Comparison of ENCODE assay signal across 1 cellular context in the genomic region with DNA sequence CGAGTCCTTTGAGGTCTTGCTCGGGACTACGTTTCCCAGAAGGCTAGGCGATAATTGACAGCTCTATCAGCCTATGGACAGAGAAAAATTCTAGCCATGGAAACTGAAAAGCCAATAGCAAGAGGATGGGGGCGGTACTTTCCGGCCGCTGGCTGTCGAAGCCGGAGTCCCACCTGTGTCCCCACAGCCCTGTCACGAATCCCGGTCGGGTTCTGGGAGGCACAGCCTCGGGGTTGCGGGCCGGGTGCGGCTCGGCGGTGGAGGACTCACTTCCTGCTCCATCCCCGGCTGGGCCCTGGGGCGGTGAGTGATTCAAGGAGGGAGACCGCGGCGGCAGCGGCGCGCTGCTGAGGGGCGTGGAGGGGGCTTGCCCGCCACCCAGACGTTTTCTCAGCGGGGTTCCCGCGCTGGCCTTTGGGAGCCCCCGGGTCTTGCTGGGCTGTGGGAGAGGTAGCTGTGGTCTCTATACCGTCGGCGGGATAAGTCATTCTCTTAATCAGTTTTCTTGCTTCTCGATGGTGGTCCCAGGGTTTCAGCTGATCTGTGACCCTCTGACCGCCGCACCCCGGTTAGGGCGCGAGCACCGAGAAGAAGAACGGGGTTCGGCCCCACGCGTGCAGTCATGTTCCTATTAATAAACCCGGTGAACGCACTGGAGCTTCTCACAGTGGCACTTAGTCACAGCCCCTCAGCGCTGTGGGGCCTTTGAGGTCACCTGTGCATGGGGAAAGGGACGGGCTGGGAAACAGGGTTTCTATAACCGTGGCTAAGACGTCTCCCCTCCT.
TF ChIP-seq lines count a peak whose summit lies in the region.

A gene (plus strand): TSS at position 176 of the 785 bp plus-strand sequence. CDS start 2,377 bp downstream, outside the sequence.

TF ChIP-seq in HepG2, 621 proteins besides CTCF, POLR2A, EP300 and RAD21 (continued from another document and continues in another):
- TF ChIP-seq, protein P1, sequence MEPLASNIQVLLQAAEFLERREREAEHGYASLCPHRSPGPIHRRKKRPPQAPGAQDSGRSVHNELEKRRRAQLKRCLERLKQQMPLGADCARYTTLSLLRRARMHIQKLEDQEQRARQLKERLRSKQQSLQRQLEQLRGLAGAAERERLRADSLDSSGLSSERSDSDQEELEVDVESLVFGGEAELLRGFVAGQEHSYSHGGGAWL (CRISPR knock-in tag; IDR thresholded peaks at IDR 0.05) = 0 out of 2 replicates have a peak, but pooled peaks have one; percentile 14
- TF ChIP-seq CHCHD3 (CRISPR knock-in tag; IDR thresholded peaks at IDR 0.05) = 0 out of 2 replicates have a peak, but pooled peaks have one; percentile 82
- no peak for TF ChIP-seq ZNF20 (CRISPR knock-in tag; IDR thresholded peaks at IDR 0.05)
- TF ChIP-seq, protein P2, sequence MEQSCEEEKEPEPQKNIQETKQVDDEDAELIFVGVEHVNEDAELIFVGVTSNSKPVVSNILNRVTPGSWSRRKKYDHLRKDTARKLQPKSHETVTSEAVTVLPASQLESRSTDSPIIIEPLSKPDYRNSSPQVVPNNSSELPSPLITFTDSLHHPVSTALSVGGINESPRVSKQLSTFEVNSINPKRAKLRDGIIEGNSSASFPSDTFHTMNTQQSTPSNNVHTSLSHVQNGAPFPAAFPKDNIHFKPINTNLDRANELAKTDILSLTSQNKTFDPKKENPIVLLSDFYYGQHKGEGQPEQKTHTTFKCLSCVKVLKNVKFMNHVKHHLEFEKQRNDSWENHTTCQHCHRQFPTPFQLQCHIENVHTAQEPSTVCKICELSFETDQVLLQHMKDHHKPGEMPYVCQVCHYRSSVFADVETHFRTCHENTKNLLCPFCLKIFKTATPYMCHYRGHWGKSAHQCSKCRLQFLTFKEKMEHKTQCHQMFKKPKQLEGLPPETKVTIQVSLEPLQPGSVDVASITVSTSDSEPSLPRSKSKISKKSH (CRISPR knock-in tag; IDR thresholded peaks at IDR 0.05; ENCODE audit: borderline replicate concordance) = peak; percentile 42; the same call in 1 of the 2 replicates
- 0 out of 2 replicates have a peak, but pooled peaks have one; percentile 53 for TF ChIP-seq ZNF724P (CRISPR knock-in tag; IDR thresholded peaks at IDR 0.05; ENCODE audit: borderline replicate concordance)
- TF ChIP-seq JUN (CRISPR knock-in tag; IDR thresholded peaks at IDR 0.05) = no peak
- no peak for TF ChIP-seq ARID2 (CRISPR knock-in tag; IDR thresholded peaks at IDR 0.05; ENCODE audit: borderline replicate concordance)
- TF ChIP-seq, protein P3, sequence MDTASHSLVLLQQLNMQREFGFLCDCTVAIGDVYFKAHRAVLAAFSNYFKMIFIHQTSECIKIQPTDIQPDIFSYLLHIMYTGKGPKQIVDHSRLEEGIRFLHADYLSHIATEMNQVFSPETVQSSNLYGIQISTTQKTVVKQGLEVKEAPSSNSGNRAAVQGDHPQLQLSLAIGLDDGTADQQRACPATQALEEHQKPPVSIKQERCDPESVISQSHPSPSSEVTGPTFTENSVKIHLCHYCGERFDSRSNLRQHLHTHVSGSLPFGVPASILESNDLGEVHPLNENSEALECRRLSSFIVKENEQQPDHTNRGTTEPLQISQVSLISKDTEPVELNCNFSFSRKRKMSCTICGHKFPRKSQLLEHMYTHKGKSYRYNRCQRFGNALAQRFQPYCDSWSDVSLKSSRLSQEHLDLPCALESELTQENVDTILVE (CRISPR knock-in tag; IDR thresholded peaks at IDR 0.05) = no peak
- TF ChIP-seq POLR2G (IDR thresholded peaks at IDR 0.05; ENCODE audit: low read depth, low read length) = peak; percentile 50
- TF ChIP-seq KAT8 (CRISPR knock-in tag; IDR thresholded peaks at IDR 0.05) = peak; percentile 28; the same call in 1 of the 2 replicates
- TF ChIP-seq ZNF557 (CRISPR knock-in tag; IDR thresholded peaks at IDR 0.05) = no peak
- TF ChIP-seq, protein P4, sequence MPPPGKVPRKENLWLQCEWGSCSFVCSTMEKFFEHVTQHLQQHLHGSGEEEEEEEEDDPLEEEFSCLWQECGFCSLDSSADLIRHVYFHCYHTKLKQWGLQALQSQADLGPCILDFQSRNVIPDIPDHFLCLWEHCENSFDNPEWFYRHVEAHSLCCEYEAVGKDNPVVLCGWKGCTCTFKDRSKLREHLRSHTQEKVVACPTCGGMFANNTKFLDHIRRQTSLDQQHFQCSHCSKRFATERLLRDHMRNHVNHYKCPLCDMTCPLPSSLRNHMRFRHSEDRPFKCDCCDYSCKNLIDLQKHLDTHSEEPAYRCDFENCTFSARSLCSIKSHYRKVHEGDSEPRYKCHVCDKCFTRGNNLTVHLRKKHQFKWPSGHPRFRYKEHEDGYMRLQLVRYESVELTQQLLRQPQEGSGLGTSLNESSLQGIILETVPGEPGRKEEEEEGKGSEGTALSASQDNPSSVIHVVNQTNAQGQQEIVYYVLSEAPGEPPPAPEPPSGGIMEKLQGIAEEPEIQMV (CRISPR knock-in tag; IDR thresholded peaks at IDR 0.05; ENCODE audit: low read depth) = 0 out of 2 replicates have a peak, but pooled peaks have one; percentile 37
- 0 out of 2 replicates have a peak, but pooled peaks have one; percentile 33 for TF ChIP-seq ZNF776 (CRISPR knock-in tag; IDR thresholded peaks at IDR 0.05)
- TF ChIP-seq TEAD3 (CRISPR knock-in tag; optimal IDR thresholded peaks at IDR 0.05; ENCODE audit: borderline replicate concordance) = peak; percentile 15
- TF ChIP-seq TGIF2 (CRISPR knock-in tag; IDR thresholded peaks at IDR 0.05) = no peak; the same call in 1 of the 2 replicates
- TF ChIP-seq, protein P5, sequence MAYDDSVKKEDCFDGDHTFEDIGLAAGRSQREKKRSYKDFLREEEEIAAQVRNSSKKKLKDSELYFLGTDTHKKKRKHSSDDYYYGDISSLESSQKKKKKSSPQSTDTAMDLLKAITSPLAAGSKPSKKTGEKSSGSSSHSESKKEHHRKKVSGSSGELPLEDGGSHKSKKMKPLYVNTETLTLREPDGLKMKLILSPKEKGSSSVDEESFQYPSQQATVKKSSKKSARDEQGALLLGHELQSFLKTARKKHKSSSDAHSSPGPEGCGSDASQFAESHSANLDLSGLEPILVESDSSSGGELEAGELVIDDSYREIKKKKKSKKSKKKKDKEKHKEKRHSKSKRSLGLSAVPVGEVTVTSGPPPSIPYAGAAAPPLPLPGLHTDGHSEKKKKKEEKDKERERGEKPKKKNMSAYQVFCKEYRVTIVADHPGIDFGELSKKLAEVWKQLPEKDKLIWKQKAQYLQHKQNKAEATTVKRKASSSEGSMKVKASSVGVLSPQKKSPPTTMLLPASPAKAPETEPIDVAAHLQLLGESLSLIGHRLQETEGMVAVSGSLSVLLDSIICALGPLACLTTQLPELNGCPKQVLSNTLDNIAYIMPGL (CRISPR knock-in tag; IDR thresholded peaks at IDR 0.05; ENCODE audit: borderline replicate concordance in 1 of 2, low read depth in 1 of 2) = peak in 1 of 2 experiments; percentile 35; a peak in 1 of 4 replicates
- no peak for TF ChIP-seq ZNF878 (CRISPR knock-in tag; IDR thresholded peaks at IDR 0.05)
- 0 out of 2 replicates have a peak, but pooled peaks have one; percentile 9 for TF ChIP-seq ELF3 (CRISPR knock-in tag; IDR thresholded peaks at IDR 0.05)
- peak; percentile 57; the same call in 2 of the 3 replicates for TF ChIP-seq MXI1 (IDR thresholded peaks at IDR 0.05; ENCODE audit: borderline replicate concordance, low read depth, low read length)
- peak; percentile 87 for TF ChIP-seq ZNF777 (CRISPR knock-in tag; IDR thresholded peaks at IDR 0.05)
- no peak for TF ChIP-seq ZNF567 (CRISPR knock-in tag; IDR thresholded peaks at IDR 0.05; ENCODE audit: borderline replicate concordance)
- no peak for TF ChIP-seq TBL1XR1 (IDR thresholded peaks at IDR 0.05; ENCODE audit: borderline replicate concordance, low read length, partially characterized antibody)
- TF ChIP-seq, protein P6, sequence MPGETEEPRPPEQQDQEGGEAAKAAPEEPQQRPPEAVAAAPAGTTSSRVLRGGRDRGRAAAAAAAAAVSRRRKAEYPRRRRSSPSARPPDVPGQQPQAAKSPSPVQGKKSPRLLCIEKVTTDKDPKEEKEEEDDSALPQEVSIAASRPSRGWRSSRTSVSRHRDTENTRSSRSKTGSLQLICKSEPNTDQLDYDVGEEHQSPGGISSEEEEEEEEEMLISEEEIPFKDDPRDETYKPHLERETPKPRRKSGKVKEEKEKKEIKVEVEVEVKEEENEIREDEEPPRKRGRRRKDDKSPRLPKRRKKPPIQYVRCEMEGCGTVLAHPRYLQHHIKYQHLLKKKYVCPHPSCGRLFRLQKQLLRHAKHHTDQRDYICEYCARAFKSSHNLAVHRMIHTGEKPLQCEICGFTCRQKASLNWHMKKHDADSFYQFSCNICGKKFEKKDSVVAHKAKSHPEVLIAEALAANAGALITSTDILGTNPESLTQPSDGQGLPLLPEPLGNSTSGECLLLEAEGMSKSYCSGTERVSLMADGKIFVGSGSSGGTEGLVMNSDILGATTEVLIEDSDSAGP (CRISPR knock-in tag; IDR thresholded peaks at IDR 0.05; ENCODE audit: borderline replicate concordance) = peak; percentile 69
- peak; percentile 49; the same call in 1 of the 2 replicates for TF ChIP-seq TBX2 (CRISPR knock-in tag; IDR thresholded peaks at IDR 0.05; ENCODE audit: borderline replicate concordance)
- TF ChIP-seq ZNF232 (CRISPR knock-in tag; IDR thresholded peaks at IDR 0.05; ENCODE audit: borderline replicate concordance) = no peak
- no peak for TF ChIP-seq SP4 (CRISPR knock-in tag; IDR thresholded peaks at IDR 0.05)
- TF ChIP-seq, protein P7, sequence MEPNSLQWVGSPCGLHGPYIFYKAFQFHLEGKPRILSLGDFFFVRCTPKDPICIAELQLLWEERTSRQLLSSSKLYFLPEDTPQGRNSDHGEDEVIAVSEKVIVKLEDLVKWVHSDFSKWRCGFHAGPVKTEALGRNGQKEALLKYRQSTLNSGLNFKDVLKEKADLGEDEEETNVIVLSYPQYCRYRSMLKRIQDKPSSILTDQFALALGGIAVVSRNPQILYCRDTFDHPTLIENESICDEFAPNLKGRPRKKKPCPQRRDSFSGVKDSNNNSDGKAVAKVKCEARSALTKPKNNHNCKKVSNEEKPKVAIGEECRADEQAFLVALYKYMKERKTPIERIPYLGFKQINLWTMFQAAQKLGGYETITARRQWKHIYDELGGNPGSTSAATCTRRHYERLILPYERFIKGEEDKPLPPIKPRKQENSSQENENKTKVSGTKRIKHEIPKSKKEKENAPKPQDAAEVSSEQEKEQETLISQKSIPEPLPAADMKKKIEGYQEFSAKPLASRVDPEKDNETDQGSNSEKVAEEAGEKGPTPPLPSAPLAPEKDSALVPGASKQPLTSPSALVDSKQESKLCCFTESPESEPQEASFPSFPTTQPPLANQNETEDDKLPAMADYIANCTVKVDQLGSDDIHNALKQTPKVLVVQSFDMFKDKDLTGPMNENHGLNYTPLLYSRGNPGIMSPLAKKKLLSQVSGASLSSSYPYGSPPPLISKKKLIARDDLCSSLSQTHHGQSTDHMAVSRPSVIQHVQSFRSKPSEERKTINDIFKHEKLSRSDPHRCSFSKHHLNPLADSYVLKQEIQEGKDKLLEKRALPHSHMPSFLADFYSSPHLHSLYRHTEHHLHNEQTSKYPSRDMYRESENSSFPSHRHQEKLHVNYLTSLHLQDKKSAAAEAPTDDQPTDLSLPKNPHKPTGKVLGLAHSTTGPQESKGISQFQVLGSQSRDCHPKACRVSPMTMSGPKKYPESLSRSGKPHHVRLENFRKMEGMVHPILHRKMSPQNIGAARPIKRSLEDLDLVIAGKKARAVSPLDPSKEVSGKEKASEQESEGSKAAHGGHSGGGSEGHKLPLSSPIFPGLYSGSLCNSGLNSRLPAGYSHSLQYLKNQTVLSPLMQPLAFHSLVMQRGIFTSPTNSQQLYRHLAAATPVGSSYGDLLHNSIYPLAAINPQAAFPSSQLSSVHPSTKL (CRISPR knock-in tag; IDR thresholded peaks at IDR 0.05) = 0 out of 2 replicates have a peak, but pooled peaks have one; percentile 8
- peak; percentile 78 for TF ChIP-seq HDAC1 (CRISPR knock-in tag; IDR thresholded peaks at IDR 0.05)
- TF ChIP-seq ZFP1 (CRISPR knock-in tag; IDR thresholded peaks at IDR 0.05) = no peak
- TF ChIP-seq YEATS2 (CRISPR knock-in tag; IDR thresholded peaks at IDR 0.05; ENCODE audit: borderline replicate concordance) = 0 out of 2 replicates have a peak, but pooled peaks have one; percentile 50
- TF ChIP-seq DNMT3B (CRISPR knock-in tag; conservative IDR thresholded peaks at IDR 0.05) = 0 out of 2 replicates have a peak, but pooled peaks have one; percentile 28
- no peak for TF ChIP-seq CBX5 (CRISPR knock-in tag; IDR thresholded peaks at IDR 0.05; ENCODE audit: borderline replicate concordance)
- no peak for TF ChIP-seq ZNF703 (CRISPR knock-in tag; IDR thresholded peaks at IDR 0.05; ENCODE audit: borderline replicate concordance)
- peak; percentile 88 for TF ChIP-seq ZNF263 (CRISPR knock-in tag; IDR thresholded peaks at IDR 0.05)
- TF ChIP-seq, protein P8, sequence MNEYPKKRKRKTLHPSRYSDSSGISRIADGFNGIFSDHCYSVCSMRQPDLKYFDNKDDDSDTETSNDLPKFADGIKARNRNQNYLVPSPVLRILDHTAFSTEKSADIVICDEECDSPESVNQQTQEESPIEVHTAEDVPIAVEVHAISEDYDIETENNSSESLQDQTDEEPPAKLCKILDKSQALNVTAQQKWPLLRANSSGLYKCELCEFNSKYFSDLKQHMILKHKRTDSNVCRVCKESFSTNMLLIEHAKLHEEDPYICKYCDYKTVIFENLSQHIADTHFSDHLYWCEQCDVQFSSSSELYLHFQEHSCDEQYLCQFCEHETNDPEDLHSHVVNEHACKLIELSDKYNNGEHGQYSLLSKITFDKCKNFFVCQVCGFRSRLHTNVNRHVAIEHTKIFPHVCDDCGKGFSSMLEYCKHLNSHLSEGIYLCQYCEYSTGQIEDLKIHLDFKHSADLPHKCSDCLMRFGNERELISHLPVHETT (CRISPR knock-in tag; conservative IDR thresholded peaks at IDR 0.05) = no peak
- 0 out of 2 replicates have a peak, but pooled peaks have one; percentile 29 for TF ChIP-seq SPEN (CRISPR knock-in tag; IDR thresholded peaks at IDR 0.05; ENCODE audit: low read depth)
- no peak for TF ChIP-seq MTA3 (CRISPR knock-in tag; IDR thresholded peaks at IDR 0.05)
- TF ChIP-seq ZNF563 (CRISPR knock-in tag; IDR thresholded peaks at IDR 0.05) = no peak
- TF ChIP-seq HNRNPLL (IDR thresholded peaks at IDR 0.05; ENCODE audit: low read depth, low read length, poor library complexity, severe bottlenecking) = peak; percentile 59
- no peak for TF ChIP-seq PTBP1 (IDR thresholded peaks at IDR 0.05; ENCODE audit: low read depth, low read length, poor library complexity, severe bottlenecking)
- TF ChIP-seq TOE1 (CRISPR knock-in tag; IDR thresholded peaks at IDR 0.05) = no peak
- TF ChIP-seq FOXC1 (CRISPR knock-in tag; IDR thresholded peaks at IDR 0.05; ENCODE audit: borderline replicate concordance) = 0 out of 2 replicates have a peak, but pooled peaks have one; percentile 33
- no peak for TF ChIP-seq CHD4 (IDR thresholded peaks at IDR 0.05; ENCODE audit: borderline replicate concordance, low read length)
- no peak; the same call in 1 of the 2 replicates for TF ChIP-seq EED (CRISPR knock-in tag; IDR thresholded peaks at IDR 0.05)
- TF ChIP-seq WIZ (CRISPR knock-in tag; IDR thresholded peaks at IDR 0.05) = no peak
- TF ChIP-seq, protein P9, sequence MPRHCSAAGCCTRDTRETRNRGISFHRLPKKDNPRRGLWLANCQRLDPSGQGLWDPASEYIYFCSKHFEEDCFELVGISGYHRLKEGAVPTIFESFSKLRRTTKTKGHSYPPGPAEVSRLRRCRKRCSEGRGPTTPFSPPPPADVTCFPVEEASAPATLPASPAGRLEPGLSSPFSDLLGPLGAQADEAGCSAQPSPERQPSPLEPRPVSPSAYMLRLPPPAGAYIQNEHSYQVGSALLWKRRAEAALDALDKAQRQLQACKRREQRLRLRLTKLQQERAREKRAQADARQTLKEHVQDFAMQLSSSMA (CRISPR knock-in tag; IDR thresholded peaks at IDR 0.05) = no peak
